In genomic region chr10:4661572-4662255, GRCh38 we compare ENCODE assay signal across 10 cellular contexts.
DNase-seq lines count a peak whose midpoint lies in the region; ATAC-seq and TF ChIP-seq lines count a peak whose summit lies in the region.
"Had no signal": no experiment of that assay in that cellular context is flagged by ENCODE, and none has a peak within 500 bp of the region (broad histone marks: within the 10 kb centered on the region; RNA-seq: fewer than 3 reads in every experiment).

No MANE protein-coding gene starts in this region.

- H3K9ac ChIP-seq in fibroblast of lung (ENCODE audit: insufficient read depth, low read length) (no peak overlapping the region), muscle layer of colon (ENCODE audit: low read length) (no peak overlapping the region), H9 (ENCODE audit: extremely low read depth, insufficient read length, low read length) (no peak overlapping the region)

- no peak overlapping the region for H3T11ph ChIP-seq in H9 (ENCODE audit: low read length)

- no peak overlapping the region for H2BK120ac ChIP-seq in H9 (ENCODE audit: low read depth, low read length, poor library complexity, severe bottlenecking)

- ATAC-seq in HG02970 (IDR thresholded peaks at IDR 0.05; ENCODE audit: low FRiP score, unreplicated experiment) = no peak
- ATAC-seq: stimulated activated effector memory CD8-positive, alpha-beta T cell treated with anti-CD3 and anti-CD28 coated beads, Interleukin-12 subunit alpha, Interleukin-12 subunit beta, amount 100 ng/mL, for 72 hours; T-helper 17 cell had no signal

- H4K20me1 ChIP-seq in fibroblast of lung (ENCODE audit: control insufficient read depth, extremely low read depth, insufficient read depth, low read length) = no peaks in the 10 kb centered on the region
- no peaks in the 10 kb centered on the region for H4K20me1 ChIP-seq in H9 (ENCODE audit: control insufficient read depth, insufficient read depth, insufficient read length)

- H3K18ac ChIP-seq in H9 (ENCODE audit: insufficient read length, low read depth, low read length) = no peak overlapping the region

- no peaks in the 10 kb centered on the region for H3K79me2 ChIP-seq in fibroblast of lung (ENCODE audit: control insufficient read depth, insufficient read depth, low read length)
- H3K79me2 ChIP-seq in H9 (ENCODE audit: insufficient read depth, low read length) = no peaks in the 10 kb centered on the region

- H3K27ac ChIP-seq in fibroblast of lung (ENCODE audit: insufficient read depth, low read length) = peak overlapping the region; percentile 98
- H3K27ac ChIP-seq in muscle layer of colon (ENCODE audit: low read depth, low read length) = peak overlapping the region; percentile 67
- H3K27ac ChIP-seq in H9 (ENCODE audit: insufficient read length, low read depth, low read length) = no peak overlapping the region

- no CpG with 5 or more reads among the region's 15 CpGs for WGBS in H9 (ENCODE audit: extremely low coverage, insufficient read length, low lambda C conversion rate)

- no peak overlapping the region for H4K91ac ChIP-seq in H9 (ENCODE audit: insufficient read length, low read depth, low read length)

- H3K36me3 Mint-ChIP-seq in type B pancreatic cell (no peaks in the 10 kb centered on the region), H9 (ENCODE audit: insufficient read depth in 1 of 3, low read depth in 3 of 3) (no peaks in the 10 kb centered on the region)
- H3K36me3 Mint-ChIP-seq: stimulated activated effector memory CD8-positive, alpha-beta T cell treated with anti-CD3 and anti-CD28 coated beads, Interleukin-12 subunit alpha, Interleukin-12 subunit beta, amount 100 ng/mL, for 72 hours had no signal

- H3K4ac ChIP-seq in H9 (ENCODE audit: low read depth, low read length) = no peak overlapping the region

- H3K4me3 Mint-ChIP-seq in type B pancreatic cell (no peak overlapping the region), H9 (no peak overlapping the region)
- H3K4me3 Mint-ChIP-seq: stimulated activated effector memory CD8-positive, alpha-beta T cell treated with anti-CD3 and anti-CD28 coated beads, Interleukin-12 subunit alpha, Interleukin-12 subunit beta, amount 100 ng/mL, for 72 hours; T-helper 17 cell had no signal

- no peak overlapping the region for H2AK5ac ChIP-seq in H9 (ENCODE audit: insufficient read length, low read length)

- no peaks in the 10 kb centered on the region for H3K9me3 Mint-ChIP-seq in type B pancreatic cell
- no peaks in the 10 kb centered on the region for H3K9me3 Mint-ChIP-seq in H9
- H3K9me3 Mint-ChIP-seq: stimulated activated effector memory CD8-positive, alpha-beta T cell treated with anti-CD3 and anti-CD28 coated beads, Interleukin-12 subunit alpha, Interleukin-12 subunit beta, amount 100 ng/mL, for 72 hours had no signal

- H3K27me3 ChIP-seq in fibroblast of lung (ENCODE audit: control insufficient read depth, insufficient read depth, low read length) (no peaks in the 10 kb centered on the region), muscle layer of colon (ENCODE audit: control insufficient read depth in 1 of 2, insufficient read depth in 2 of 2, low read length in 2 of 2) (no peaks in the 10 kb centered on the region), H9 (ENCODE audit: insufficient read depth, low read length) (no peaks in the 10 kb centered on the region)

- no peak overlapping the region for H3K56ac ChIP-seq in H9 (ENCODE audit: insufficient read length, low read depth, low read length)

- no peaks in the 10 kb centered on the region for H3K79me1 ChIP-seq in H9 (ENCODE audit: insufficient read depth, low read depth, low read length, poor library complexity, severe bottlenecking)

- no peak overlapping the region for H4K5ac ChIP-seq in H9 (ENCODE audit: insufficient read length, low read depth, low read length)

- H3K4me2 ChIP-seq in fibroblast of lung (ENCODE audit: extremely low read depth, insufficient read depth, low read length) = no peak overlapping the region
- H3K4me2 ChIP-seq in H9 (ENCODE audit: insufficient read depth, insufficient read length, low read length) = no peak overlapping the region

- H2AFZ ChIP-seq in fibroblast of lung (ENCODE audit: low read length) (peak overlapping the region; percentile 32), H9 (ENCODE audit: low read length) (no peak overlapping the region)

- no peak for TF ChIP-seq CTCF in fibroblast of lung (conservative IDR thresholded peaks at IDR 0.05 in 1 of 2, IDR thresholded peaks at IDR 0.05 in 1 of 2; ENCODE audit: low read depth in 1 of 2, low read length in 2 of 2)
- no peak for TF ChIP-seq CTCF in type B pancreatic cell (conservative IDR thresholded peaks at IDR 0.05)
- no peak for TF ChIP-seq CTCF in H9 (conservative IDR thresholded peaks at IDR 0.05)

- H3K9me3 ChIP-seq in fibroblast of lung (ENCODE audit: control insufficient read depth, insufficient read depth, low read depth, low read length) = no peaks in the 10 kb centered on the region
- no peaks in the 10 kb centered on the region for H3K9me3 ChIP-seq in muscle layer of colon (ENCODE audit: low read length)
- H3K9me3 ChIP-seq in H9 (ENCODE audit: control insufficient read depth, low read depth, low read length) = no peaks in the 10 kb centered on the region

- H3K27me3 Mint-ChIP-seq in type B pancreatic cell (no peaks in the 10 kb centered on the region), H9 (ENCODE audit: low read depth) (no peaks in the 10 kb centered on the region; the same call in 1 of the 2 replicates)

- H3K36me3 ChIP-seq in fibroblast of lung (ENCODE audit: control insufficient read depth, insufficient read depth, low read length) (no peaks in the 10 kb centered on the region), muscle layer of colon (ENCODE audit: insufficient read depth, low read length) (no peaks in the 10 kb centered on the region)

- DNase-seq in RPMI7951 (ENCODE audit: low read depth) (peak; percentile 68), fibroblast of lung (ENCODE audit: low read depth in 2 of 2) (peak in 1 of 2 donors; percentile 33), type B pancreatic cell (ENCODE audit: extremely low spot score, unreplicated experiment) (no peak), midbrain (lab: John Stamatoyannopoulos, UW) (no peak), H9 (no peak)
- DNase-seq: hypothalamus, T-helper 17 cell had no signal

- no peak overlapping the region for H3K23ac ChIP-seq in H9 (ENCODE audit: insufficient read length, low read depth, low read length)

- H4K8ac ChIP-seq in H9 (replicated peaks; ENCODE audit: insufficient read length, low read depth, low read length) = no peak overlapping the region

- H2BK15ac ChIP-seq in H9 (ENCODE audit: low read depth, low read length) = no peak overlapping the region

- H2BK12ac ChIP-seq in H9 (ENCODE audit: insufficient read length, low read depth, low read length) = no peak overlapping the region

- H3K4me3 ChIP-seq in fibroblast of lung (replicated peaks in 1 of 4; ENCODE audit: control extremely low read depth in 1 of 4, insufficient read depth in 1 of 4, low read depth in 3 of 4, low read length in 4 of 4) (no peak overlapping the region), muscle layer of colon (ENCODE audit: low read depth in 1 of 2, low read length in 2 of 2) (no peak overlapping the region)

- H3K4me1 Mint-ChIP-seq in type B pancreatic cell (ENCODE audit: unreplicated experiment) = peaks cover 25% of the 10 kb centered on the region
- H3K4me1 Mint-ChIP-seq in H9 = no peaks in the 10 kb centered on the region
- H3K4me1 Mint-ChIP-seq: stimulated activated effector memory CD8-positive, alpha-beta T cell treated with anti-CD3 and anti-CD28 coated beads, Interleukin-12 subunit alpha, Interleukin-12 subunit beta, amount 100 ng/mL, for 72 hours had no signal

- no peak overlapping the region for H2BK5ac ChIP-seq in H9 (ENCODE audit: insufficient read length, low read length)

- peak overlapping the region; percentile 94 for H3K27ac Mint-ChIP-seq in type B pancreatic cell
- H3K27ac Mint-ChIP-seq in H9 = no peak overlapping the region
- H3K27ac Mint-ChIP-seq: stimulated activated effector memory CD8-positive, alpha-beta T cell treated with anti-CD3 and anti-CD28 coated beads, Interleukin-12 subunit alpha, Interleukin-12 subunit beta, amount 100 ng/mL, for 72 hours; T-helper 17 cell had no signal

- H3K23me2 ChIP-seq in H9 (ENCODE audit: insufficient read length, low read depth, low read length, poor library complexity, severe bottlenecking) = no peaks in the 10 kb centered on the region

- no peak overlapping the region; the same call in 1 of the 2 replicates for H3K14ac ChIP-seq in H9 (ENCODE audit: insufficient read depth, low read length)

- H2BK20ac ChIP-seq in H9 (ENCODE audit: low read depth, low read length, poor library complexity, severe bottlenecking) = no peak overlapping the region

- H3K4me1 ChIP-seq in fibroblast of lung (ENCODE audit: control insufficient read depth, extremely low read depth, insufficient read depth, low read length) = peaks cover 16% of the 10 kb centered on the region
- peaks cover 30% of the 10 kb centered on the region for H3K4me1 ChIP-seq in muscle layer of colon (ENCODE audit: insufficient read depth, low read length)
- H3K4me1 ChIP-seq in H9 (ENCODE audit: insufficient read depth, low read length) = no peaks in the 10 kb centered on the region
